ENCODE assay signal across 12 cellular contexts in genomic region chr5:93675458-93676450, GRCh38.
DNase-seq lines count a peak whose midpoint lies in the region; ATAC-seq and TF ChIP-seq lines count a peak whose summit lies in the region.
"Had no signal": no experiment of that assay in that cellular context is flagged by ENCODE, and none has a peak within 500 bp of the region (broad histone marks: within the 10 kb centered on the region; RNA-seq: fewer than 3 reads in every experiment).

No MANE protein-coding gene starts in this region.

- 92 to 96% methylated on average over 1 of the region's 1 CpG for WGBS in heart right ventricle, 2 donors
- WGBS in adrenal gland, 4 donors, result 90 to 100% (median 98%) methylated on average over 1 of the region's 1 CpG

- H3K4me3 ChIP-seq in left ventricle myocardium inferior (no peak overlapping the region), heart right ventricle (no peak overlapping the region), adrenal gland (no peak overlapping the region)
- H3K4me3 ChIP-seq: K562 had no signal

- H3K27ac ChIP-seq in left ventricle myocardium inferior (replicated peaks), result peak overlapping the region; percentile 50
- no peak overlapping the region for H3K27ac ChIP-seq in heart right ventricle
- no peak overlapping the region for H3K27ac ChIP-seq in adrenal gland

- DNase-seq in left ventricle myocardium inferior (no peak), heart right ventricle (no peak), NCI-H2081 (lab: John Stamatoyannopoulos, UW) (peak; percentile 41 to 87), adrenal gland (no peak), OCI-M2 (lab: John Stamatoyannopoulos, UW; ENCODE audit: unreplicated experiment) (no peak), NOMO-1 treated with dmso at 0.1 percent for 144 hours (lab: John Stamatoyannopoulos, UW; ENCODE audit: unreplicated experiment) (no peak)
- no peak for DNase-seq in stimulated activated naive B cell treated with anti-CD40 and anti-IgM and Interleukin-4, amounts not matched to agents 10 μg/mL and 1 μg/mL and 100 μg/mL, for 72 hours
- DNase-seq: activated CD8-positive, alpha-beta memory T cell treated with anti-CD3 and anti-CD28 coated beads, Interleukin-2, amount 50 U/mL, for 4 hours; SIG-M5 had no signal

- H3K27ac Mint-ChIP-seq in stimulated activated naive B cell treated with anti-CD40 and anti-IgM and Interleukin-4, amounts not matched to agents 10 μg/mL and 1 μg/mL and 100 μg/mL, for 72 hours, result no peak overlapping the region
- H3K27ac Mint-ChIP-seq: stimulated activated naive CD8-positive, alpha-beta T cell treated with anti-CD3 and anti-CD28 coated beads, Interleukin-15, Interleukin-2, amounts not matched to agents 100 ng/mL and 50 ng/mL, for 24 hours had no signal

- no peaks in the 10 kb centered on the region for H3K27me3 Mint-ChIP-seq in stimulated activated naive B cell treated with anti-CD40 and anti-IgM and Interleukin-4, amounts not matched to agents 10 μg/mL and 1 μg/mL and 100 μg/mL, for 72 hours
- H3K27me3 Mint-ChIP-seq: stimulated activated naive CD8-positive, alpha-beta T cell treated with anti-CD3 and anti-CD28 coated beads, Interleukin-15, Interleukin-2, amounts not matched to agents 100 ng/mL and 50 ng/mL, for 24 hours had no signal

- TF ChIP-seq POLR2A in adrenal gland (IDR thresholded peaks at IDR 0.05), result no peak

- no peak for ATAC-seq in heart right ventricle
- peak; percentile 43 for ATAC-seq in HG03025 (IDR thresholded peaks at IDR 0.05; ENCODE audit: low FRiP score, unreplicated experiment)
- ATAC-seq in stimulated activated naive B cell treated with anti-CD40 and anti-IgM and Interleukin-4, amounts not matched to agents 10 μg/mL and 1 μg/mL and 100 μg/mL, for 72 hours (replicated peaks), result peak; percentile 29 to 36
- ATAC-seq: K562 had no signal

- peaks cover 3 to 11% of the 10 kb centered on the region in 2 donors for H3K36me3 Mint-ChIP-seq in stimulated activated naive B cell treated with anti-CD40 and anti-IgM and Interleukin-4, amounts not matched to agents 10 μg/mL and 1 μg/mL and 100 μg/mL, for 72 hours

- intact Hi-C loops in left ventricle myocardium inferior (cut with micrococcal nuclease) (no loop called here), heart right ventricle (cut with DNase I) (no loop called here), adrenal gland (cut with DNase I) (no loop called here)

- TF ChIP-seq CTCF in left ventricle myocardium inferior (IDR thresholded peaks at IDR 0.05; ENCODE audit: borderline replicate concordance) (no peak), heart right ventricle (IDR thresholded peaks at IDR 0.05) (no peak), adrenal gland (IDR thresholded peaks at IDR 0.05) (no peak)

- H3K9me3 ChIP-seq in left ventricle myocardium inferior (replicated peaks), result no peaks in the 10 kb centered on the region
- H3K9me3 ChIP-seq in heart right ventricle, result peaks cover 0 to 6% (median 0%) of the 10 kb centered on the region in 11 donors
- H3K9me3 ChIP-seq in adrenal gland (replicated peaks in 1 of 3), result no peaks in the 10 kb centered on the region

- H3K36me3 ChIP-seq in left ventricle myocardium inferior, result no peaks in the 10 kb centered on the region
- H3K36me3 ChIP-seq in heart right ventricle, result no peaks in the 10 kb centered on the region
- H3K36me3 ChIP-seq in adrenal gland (replicated peaks in 1 of 2), result no peaks in the 10 kb centered on the region

- H3K27me3 ChIP-seq in left ventricle myocardium inferior (ENCODE audit: low read depth), result no peaks in the 10 kb centered on the region
- no peaks in the 10 kb centered on the region for H3K27me3 ChIP-seq in heart right ventricle
- no peaks in the 10 kb centered on the region for H3K27me3 ChIP-seq in adrenal gland

- no peaks in the 10 kb centered on the region for H3K9me3 Mint-ChIP-seq in stimulated activated naive B cell treated with anti-CD40 and anti-IgM and Interleukin-4, amounts not matched to agents 10 μg/mL and 1 μg/mL and 100 μg/mL, for 72 hours
- H3K9me3 Mint-ChIP-seq: stimulated activated naive CD8-positive, alpha-beta T cell treated with anti-CD3 and anti-CD28 coated beads, Interleukin-15, Interleukin-2, amounts not matched to agents 100 ng/mL and 50 ng/mL, for 24 hours had no signal

- no peak overlapping the region for H3K4me3 Mint-ChIP-seq in stimulated activated naive B cell treated with anti-CD40 and anti-IgM and Interleukin-4, amounts not matched to agents 10 μg/mL and 1 μg/mL and 100 μg/mL, for 72 hours
- H3K4me3 Mint-ChIP-seq: stimulated activated naive CD8-positive, alpha-beta T cell treated with anti-CD3 and anti-CD28 coated beads, Interleukin-15, Interleukin-2, amounts not matched to agents 100 ng/mL and 50 ng/mL, for 24 hours had no signal

- H3K4me1 ChIP-seq in left ventricle myocardium inferior (peaks cover 43% of the 10 kb centered on the region), heart right ventricle (peaks cover 0 to 40% (median 6%) of the 10 kb centered on the region in 9 donors), adrenal gland (replicated peaks in 1 of 2) (peaks cover 0 to 15% of the 10 kb centered on the region in 2 donors)

- peaks cover 2 to 12% of the 10 kb centered on the region in 2 donors for H3K4me1 Mint-ChIP-seq in stimulated activated naive B cell treated with anti-CD40 and anti-IgM and Interleukin-4, amounts not matched to agents 10 μg/mL and 1 μg/mL and 100 μg/mL, for 72 hours

Comparison
In these comparisons a context has a peak if more than half of its experiments do, and no peak if none do; other contexts are left out.
1. DNase-seq: peak in NCI-H2081 (2 of 2); none in left ventricle myocardium inferior (single experiment), heart right ventricle (0 of 2), stimulated activated naive B cell treated with anti-CD40 and anti-IgM and Interleukin-4, amounts not matched to agents 10 μg/mL and 1 μg/mL and 100 μg/mL, for 72 hours (single experiment), adrenal gland (0 of 7), OCI-M2 (single experiment) and NOMO-1 treated with dmso at 0.1 percent for 144 hours (single experiment).
2. ATAC-seq: peak in HG03025 (single experiment) and stimulated activated naive B cell treated with anti-CD40 and anti-IgM and Interleukin-4, amounts not matched to agents 10 μg/mL and 1 μg/mL and 100 μg/mL, for 72 hours (2 of 2); none in heart right ventricle (0 of 8).